Comparison of ENCODE assay signal across 8 cellular contexts in genomic region chr17:46841561-46842379, GRCh38. TPM values are rescaled to one million over a fixed set of nuclear protein-coding genes. Genes with fewer than 3 reads are reported as not detected.
DNase-seq lines count a peak whose midpoint lies in the region; ATAC-seq and TF ChIP-seq lines count a peak whose summit lies in the region.

No MANE protein-coding gene starts in this region.

- peaks cover 0 to 5% (median 0%) of the 10 kb centered on the region in 3 donors for H3K9me3 ChIP-seq in esophagus squamous epithelium

- TF ChIP-seq CTCF in GM06990 (IDR thresholded peaks at IDR 0.05; ENCODE audit: insufficient read depth, low read length, poor library complexity, severe bottlenecking) = peak; percentile 27
- TF ChIP-seq CTCF in esophagus squamous epithelium (IDR thresholded peaks at IDR 0.05) = peak; percentile 23 to 78 (median 63)
- TF ChIP-seq CTCF in lower leg skin (IDR thresholded peaks at IDR 0.05) = no peak

- no peak for ATAC-seq in HG02610 (IDR thresholded peaks at IDR 0.05; ENCODE audit: unreplicated experiment)

- WGBS in esophagus squamous epithelium, 2 donors = 18 to 41% methylated on average over 10 to 32 of the region's 43 CpGs
- 20 to 30% methylated on average over 30 to 40 of the region's 43 CpGs for WGBS in lower leg skin, 2 donors

- H3K4me3 ChIP-seq in GM06990 (replicated peaks; ENCODE audit: low read depth, low read length) (no peak overlapping the region), esophagus squamous epithelium (no peak overlapping the region), lower leg skin (ENCODE audit: low read depth, poor library complexity, severe bottlenecking) (no peak overlapping the region)

- H3K27me3 ChIP-seq in GM06990 (replicated peaks; ENCODE audit: control insufficient read depth, insufficient read depth, low read length) = no peaks in the 10 kb centered on the region; the same call in 1 of the 2 replicates
- H3K27me3 ChIP-seq in esophagus squamous epithelium = peaks cover 0 to 62% (median 0%) of the 10 kb centered on the region in 4 donors

- no peaks in the 10 kb centered on the region for H3K36me3 ChIP-seq in GM06990 (ENCODE audit: control insufficient read depth, insufficient read depth, low read length)
- no peaks in the 10 kb centered on the region for H3K36me3 ChIP-seq in esophagus squamous epithelium

- DNase-seq in GM06990 (ENCODE audit: extremely low read depth, insufficient read length) (no peak), esophagus squamous epithelium (lab: John Stamatoyannopoulos, UW) (no peak), posterior vena cava (ENCODE audit: low spot score) (peak; percentile 75), lower leg skin (ENCODE audit: low spot score in 2 of 2) (no peak), NCI-H1105 (lab: John Stamatoyannopoulos, UW) (no peak), GM19238 (ENCODE audit: insufficient read length, low spot score) (no peak)

- H3K27ac ChIP-seq in esophagus squamous epithelium = no peak overlapping the region

- TF ChIP-seq POLR2A in esophagus squamous epithelium (IDR thresholded peaks at IDR 0.05) (no peak), lower leg skin (IDR thresholded peaks at IDR 0.05) (no peak)

- intact Hi-C loops in esophagus squamous epithelium (cut with DNase I) = no loop called here
- intact Hi-C loops in posterior vena cava (cut with DNase I) = no loop called here
- intact Hi-C loops in lower leg skin (cut with DNase I; ENCODE audit: low total_unique reads) = no loop called here

- peaks cover 0 to 8% (median 0%) of the 10 kb centered on the region in 3 donors for H3K4me1 ChIP-seq in esophagus squamous epithelium

TF ChIP-seq in PFSK-1, 5 proteins besides CTCF, POLR2A, EP300 and RAD21:
- TF ChIP-seq FOXP2 (optimal IDR thresholded peaks at IDR 0.05; ENCODE audit: borderline replicate concordance, extremely low read depth, extremely low read length, insufficient read depth) (peak; percentile 76), SIN3A (IDR thresholded peaks at IDR 0.05; ENCODE audit: borderline replicate concordance, insufficient read depth, low read length) (no peak)

RNA-seq across cellular contexts. Expression of gene WNT9B, which starts 9.6 kb away (rescaled TPM):
- not detected for polyA plus RNA-seq in PFSK-1 (2012; ENCODE audit: insufficient read length, low read depth)
- total RNA-seq in esophagus squamous epithelium (under 1 TPM in 2 of 4 donors, not detected in 2; 0.19 to 0.26 TPM), posterior vena cava (1 to 10 TPM; 1.8 to 7.5 TPM), lower leg skin (1 to 10 TPM in 1 of 4 donors, under 1 TPM in 3; 0.75 to 1.1 (median 0.86) TPM)

RNA-seq across cellular contexts. Expression of gene WNT3, which starts 23.3 kb away (rescaled TPM):
- 2.2 TPM for polyA plus RNA-seq in PFSK-1 (2012; ENCODE audit: insufficient read length, low read depth)
- total RNA-seq in esophagus squamous epithelium = 1 to 10 TPM in 3 of 4 donors, under 1 TPM in 1; 0.49 to 3.5 (median 2.2) TPM
- total RNA-seq in posterior vena cava = under 1 TPM; 0.32 to 0.81 TPM
- total RNA-seq in lower leg skin = 10 to 100 TPM; 26.7 to 57.9 (median 46.6) TPM

Comparison
In these comparisons a context has a peak if more than half of its experiments do, and no peak if none do; other contexts are left out.
1. CTCF ChIP-seq: peak in GM06990 (single experiment) and esophagus squamous epithelium (6 of 6); none in lower leg skin (0 of 3).
2. RNA of gene WNT3, which starts 23.3 kb away (total RNA-seq): 26.7 to 57.9 TPM in lower leg skin; 0.49 to 3.5 TPM in esophagus squamous epithelium and 0.32 to 0.81 TPM in posterior vena cava; every median in the first group is over 4 times any median in the second.